In genomic region chr9:37408933-37409710, GRCh38 we compare ENCODE assay signal across 8 cellular contexts. TPM values are rescaled to one million over a fixed set of nuclear protein-coding genes. Genes with fewer than 3 reads are reported as not detected.
DNase-seq lines count a peak whose midpoint lies in the region; ATAC-seq and TF ChIP-seq lines count a peak whose summit lies in the region.

No MANE protein-coding gene starts in this region.

- no CpG with 5 or more reads among the region's 22 CpGs for WGBS in H9 (ENCODE audit: extremely low coverage, insufficient read length, low lambda C conversion rate)

- no peak overlapping the region for H2BK120ac ChIP-seq in H9 (ENCODE audit: low read depth, low read length, poor library complexity, severe bottlenecking)

- no peak overlapping the region for H2BK5ac ChIP-seq in H9 (ENCODE audit: insufficient read length, low read length)

- H2BK15ac ChIP-seq in H9 (ENCODE audit: low read depth, low read length) = no peak overlapping the region

- no peak overlapping the region for H2BK20ac ChIP-seq in H9 (ENCODE audit: low read depth, low read length, poor library complexity, severe bottlenecking)

- H3K4ac ChIP-seq in H9 (ENCODE audit: low read depth, low read length) = no peak overlapping the region

- peaks cover 13% of the 10 kb centered on the region for H3K4me1 Mint-ChIP-seq in T-helper 1 cell treated with Interleukin-12 subunit alpha and Interleukin-12 subunit beta and Interleukin-4 antibody, amounts not matched to agents 30 μg/mL and 1 μg/mL, for 36 hours (ENCODE audit: low read depth)
- H3K4me1 Mint-ChIP-seq in H9 = peaks cover 17 to 32% of the 10 kb centered on the region in 2 experiments

- TF ChIP-seq CTCF in H9 (conservative IDR thresholded peaks at IDR 0.05) = no peak

- H3K36me3 Mint-ChIP-seq in T-helper 1 cell treated with Interleukin-12 subunit alpha and Interleukin-12 subunit beta and Interleukin-4 antibody, amounts not matched to agents 30 μg/mL and 1 μg/mL, for 36 hours (ENCODE audit: low read depth) = no peaks in the 10 kb centered on the region
- no peaks in the 10 kb centered on the region for H3K36me3 Mint-ChIP-seq in H9 (ENCODE audit: insufficient read depth in 1 of 3, low read depth in 3 of 3)

- no peaks in the 10 kb centered on the region for H3K9me3 Mint-ChIP-seq in T-helper 1 cell treated with Interleukin-12 subunit alpha and Interleukin-12 subunit beta and Interleukin-4 antibody, amounts not matched to agents 30 μg/mL and 1 μg/mL, for 36 hours
- H3K9me3 Mint-ChIP-seq in H9 = no peaks in the 10 kb centered on the region

- no peak overlapping the region for H3T11ph ChIP-seq in H9 (ENCODE audit: low read length)

- no peaks in the 10 kb centered on the region for H3K23me2 ChIP-seq in H9 (ENCODE audit: insufficient read length, low read depth, low read length, poor library complexity, severe bottlenecking)

- H3K27ac ChIP-seq in H9 (ENCODE audit: insufficient read length, low read depth, low read length) = no peak overlapping the region

- no peak overlapping the region for H2AK5ac ChIP-seq in H9 (ENCODE audit: insufficient read length, low read length)

- no peak overlapping the region for H3K4me2 ChIP-seq in H9 (ENCODE audit: insufficient read depth, insufficient read length, low read length)

- no peak overlapping the region for H3K23ac ChIP-seq in H9 (ENCODE audit: insufficient read length, low read depth, low read length)

- no peak overlapping the region for H3K18ac ChIP-seq in H9 (ENCODE audit: insufficient read length, low read depth, low read length)

- no peaks in the 10 kb centered on the region for H4K20me1 ChIP-seq in H9 (ENCODE audit: control insufficient read depth, insufficient read depth, insufficient read length)

- ATAC-seq in GM18498 (IDR thresholded peaks at IDR 0.05; ENCODE audit: unreplicated experiment) (peak; percentile 91), HG02623 (IDR thresholded peaks at IDR 0.05; ENCODE audit: unreplicated experiment) (peak; percentile 79)

- no peak overlapping the region for H3K4me3 Mint-ChIP-seq in T-helper 1 cell treated with Interleukin-12 subunit alpha and Interleukin-12 subunit beta and Interleukin-4 antibody, amounts not matched to agents 30 μg/mL and 1 μg/mL, for 36 hours
- no peak overlapping the region for H3K4me3 Mint-ChIP-seq in H9

- no peak overlapping the region for H4K91ac ChIP-seq in H9 (ENCODE audit: insufficient read length, low read depth, low read length)

- H3K79me2 ChIP-seq in H9 (ENCODE audit: insufficient read depth, low read length) = no peaks in the 10 kb centered on the region

- H3K27me3 Mint-ChIP-seq in T-helper 1 cell treated with Interleukin-12 subunit alpha and Interleukin-12 subunit beta and Interleukin-4 antibody, amounts not matched to agents 30 μg/mL and 1 μg/mL, for 36 hours (ENCODE audit: low read depth) = peaks cover 12% of the 10 kb centered on the region
- no peaks in the 10 kb centered on the region; the same call in 1 of the 2 replicates for H3K27me3 Mint-ChIP-seq in H9 (ENCODE audit: low read depth)

- H3K27me3 ChIP-seq in H9 (ENCODE audit: insufficient read depth, low read length) = no peaks in the 10 kb centered on the region

- no peak overlapping the region for H3K14ac ChIP-seq in H9 (ENCODE audit: insufficient read depth, low read length)

- no peaks in the 10 kb centered on the region for H3K79me1 ChIP-seq in H9 (ENCODE audit: insufficient read depth, low read depth, low read length, poor library complexity, severe bottlenecking)

- no peaks in the 10 kb centered on the region; the same call in 1 of the 2 replicates for H3K4me1 ChIP-seq in H9 (ENCODE audit: insufficient read depth, low read length)

- no peak overlapping the region for H3K9ac ChIP-seq in H9 (ENCODE audit: extremely low read depth, insufficient read length, low read length)

- no peak overlapping the region for H4K8ac ChIP-seq in H9 (replicated peaks; ENCODE audit: insufficient read length, low read depth, low read length)

- peak overlapping the region; percentile 52 for H3K27ac Mint-ChIP-seq in T-helper 1 cell treated with Interleukin-12 subunit alpha and Interleukin-12 subunit beta and Interleukin-4 antibody, amounts not matched to agents 30 μg/mL and 1 μg/mL, for 36 hours
- no peak overlapping the region for H3K27ac Mint-ChIP-seq in H9

- H4K5ac ChIP-seq in H9 (ENCODE audit: insufficient read length, low read depth, low read length) = no peak overlapping the region

- H2AFZ ChIP-seq in H9 (ENCODE audit: low read length) = no peak overlapping the region

- H3K9me3 ChIP-seq in H9 (ENCODE audit: control insufficient read depth, low read depth, low read length) = no peaks in the 10 kb centered on the region

- no peak overlapping the region for H3K56ac ChIP-seq in H9 (ENCODE audit: insufficient read length, low read depth, low read length)

- DNase-seq in germinal center (ENCODE audit: low spot score) = peak; percentile 85
- no peak for DNase-seq in hypothalamus (lab: John Stamatoyannopoulos, UW)
- no peak for DNase-seq in SIG-M5 treated with dmso at 0.1 percent for 504 hours (lab: John Stamatoyannopoulos, UW; ENCODE audit: unreplicated experiment)
- DNase-seq in H9 = no peak
- DNase-seq in COR-L47 (lab: John Stamatoyannopoulos, UW) = no peak

- H2BK12ac ChIP-seq in H9 (ENCODE audit: insufficient read length, low read depth, low read length) = no peak overlapping the region

RNA-seq across cellular contexts. Expression of gene GRHPR, which starts 13.4 kb away (rescaled TPM):
- 97.2 and 97.9 TPM in 2 replicates for total RNA-seq in H9 (2021)

RNA-seq across cellular contexts. Expression of gene ZBTB5, which starts 56.1 kb away (rescaled TPM):
- total RNA-seq in H9 (2021) = 9.1 and 9.9 TPM in 2 replicates
